In the genomic region with DNA sequence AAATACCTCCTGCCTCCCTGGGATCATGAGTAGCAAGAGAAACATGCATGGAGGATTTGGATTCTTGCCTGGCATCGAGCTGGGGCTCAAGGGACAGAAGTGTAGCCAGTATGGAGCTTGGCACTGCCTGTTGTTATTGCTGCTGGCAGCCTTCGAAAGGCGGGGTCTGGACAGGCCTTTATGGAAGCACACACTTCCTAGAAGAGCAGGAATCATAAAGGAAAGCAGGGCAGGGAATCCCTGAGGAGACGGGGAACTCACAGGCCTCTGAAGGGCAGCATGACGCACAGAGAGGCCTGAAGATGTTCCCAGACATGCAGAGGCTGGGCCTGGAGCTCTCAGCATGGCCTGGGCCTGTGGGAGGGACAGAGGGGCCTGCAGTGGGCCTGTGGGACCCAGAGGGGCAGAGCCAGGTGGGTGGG, we compare ENCODE assay signal across 12 cellular contexts. TPM values are rescaled to one million over a fixed set of nuclear protein-coding genes. Genes with fewer than 3 reads are reported as not detected.
A peak's percentile ranks its signal among the peaks of the same experiment; 100 is the strongest.
DNase-seq lines count a peak whose midpoint lies in the region; ATAC-seq and TF ChIP-seq lines count a peak whose summit lies in the region.
"Had no signal": no experiment of that assay in that cellular context is flagged by ENCODE, and none has a peak within 500 bp of the region (broad histone marks: within the 10 kb centered on the region; RNA-seq: fewer than 3 reads in every experiment).

No MANE protein-coding gene starts in this region.

- TF ChIP-seq CTCF in brain (conservative IDR thresholded peaks at IDR 0.05) (no peak), right atrium auricular region (IDR thresholded peaks at IDR 0.05) (no peak), left lung (IDR thresholded peaks at IDR 0.05) (no peak), progenitor cell of endocrine pancreas (IDR thresholded peaks at IDR 0.05; ENCODE audit: unreplicated experiment) (no peak)
- TF ChIP-seq CTCF in CD4-positive, alpha-beta T cell (IDR thresholded peaks at IDR 0.05) = no peak

- H3K27me3 Mint-ChIP-seq in brain = peaks cover 3% of the 10 kb centered on the region
- no peaks in the 10 kb centered on the region for H3K27me3 Mint-ChIP-seq in CD4-positive, alpha-beta T cell
- H3K27me3 Mint-ChIP-seq in progenitor cell of endocrine pancreas = no peaks in the 10 kb centered on the region

- no peak overlapping the region for H3K4me3 ChIP-seq in right atrium auricular region
- H3K4me3 ChIP-seq in left lung = no peak overlapping the region

- peaks cover 0 to 2% (median 0%) of the 10 kb centered on the region in 5 experiments for H3K9me3 Mint-ChIP-seq in brain
- H3K9me3 Mint-ChIP-seq in CD4-positive, alpha-beta T cell = no peaks in the 10 kb centered on the region
- H3K9me3 Mint-ChIP-seq in progenitor cell of endocrine pancreas (ENCODE audit: low read depth) = no peaks in the 10 kb centered on the region

- no peaks in the 10 kb centered on the region for H3K27me3 ChIP-seq in right atrium auricular region
- no peaks in the 10 kb centered on the region for H3K27me3 ChIP-seq in left lung
- H3K27me3 ChIP-seq in CD4-positive, alpha-beta T cell (ENCODE audit: control insufficient read depth, insufficient read depth, low read length) = no peaks in the 10 kb centered on the region
- H3K27me3 ChIP-seq: BE2C had no signal

- DNase-seq in EH (ENCODE audit: low read depth) = peak; percentile 79
- peak; percentile 75 for DNase-seq in right atrium auricular region (ENCODE audit: low spot score)
- no peak for DNase-seq in sciatic nerve (ENCODE audit: low spot score)
- DNase-seq in left lung = no peak
- no peak for DNase-seq in kidney glomerular epithelial cell (lab: John Stamatoyannopoulos, UW)
- DNase-seq in CD4-positive, alpha-beta T cell = no peak
- no peak for DNase-seq in progenitor cell of endocrine pancreas (ENCODE audit: low spot score, unreplicated experiment)
- DNase-seq: activated CD4-positive, alpha-beta T cell treated with anti-CD3 and anti-CD28 coated beads, Interleukin-2, amount 50 U/mL, for 48 hours; BE2C; DMS79 treated with DMSO at 0.1 percent for 48 hours; T-helper 9 cell had no signal

- no peaks in the 10 kb centered on the region for H3K36me3 Mint-ChIP-seq in brain
- no peaks in the 10 kb centered on the region for H3K36me3 Mint-ChIP-seq in CD4-positive, alpha-beta T cell (ENCODE audit: low read depth)
- no peaks in the 10 kb centered on the region for H3K36me3 Mint-ChIP-seq in progenitor cell of endocrine pancreas (ENCODE audit: insufficient read depth)

- ATAC-seq in sciatic nerve (peak; percentile 71), left lung (no peak)
- no peak for ATAC-seq in CD4-positive, alpha-beta T cell (ENCODE audit: poor library complexity)

- POLR2A ChIA-PET in CD4-positive, alpha-beta T cell (lab: Charles Lee) = interaction anchor here (1.1 kb wide), 1 partner anchor 112 kb away, joined by 3 read pairs; no protein-coding TSS in a partner anchor

- H3K4me1 ChIP-seq in right atrium auricular region = peaks cover 0 to 29% of the 10 kb centered on the region in 2 donors
- no peaks in the 10 kb centered on the region for H3K4me1 ChIP-seq in left lung
- H3K4me1 ChIP-seq: BE2C had no signal

- CTCF ChIA-PET in CD4-positive, alpha-beta T cell (lab: Charles Lee) = no interaction called here

- H3K36me3 ChIP-seq in right atrium auricular region (no peaks in the 10 kb centered on the region), left lung (no peaks in the 10 kb centered on the region)
- H3K36me3 ChIP-seq: BE2C had no signal

- intact Hi-C loops in sciatic nerve (cut with DNase I) (no loop called here), left lung (cut with DNase I) (no loop called here)
- intact Hi-C loops in CD4-positive, alpha-beta T cell (cut with DNase I, micrococcal nuclease) = no loop called here

- peak overlapping the region; percentile 46 for H3K27ac ChIP-seq in right atrium auricular region
- no peak overlapping the region for H3K27ac ChIP-seq in left lung
- no peak overlapping the region for H3K27ac ChIP-seq in CD4-positive, alpha-beta T cell (ENCODE audit: low read depth, low read length)

- H3K9me3 ChIP-seq in right atrium auricular region (no peaks in the 10 kb centered on the region), left lung (peaks cover 0 to 2% of the 10 kb centered on the region in 2 donors)
- H3K9me3 ChIP-seq in CD4-positive, alpha-beta T cell (ENCODE audit: control insufficient read depth, low read length) = peaks cover 2% of the 10 kb centered on the region
- H3K9me3 ChIP-seq: BE2C had no signal

- H3K4me3 Mint-ChIP-seq in brain (no peak overlapping the region), progenitor cell of endocrine pancreas (ENCODE audit: low read depth) (no peak overlapping the region)
- H3K4me3 Mint-ChIP-seq in CD4-positive, alpha-beta T cell = no peak overlapping the region

- peak overlapping the region; percentile 20 to 83 (median 81) for H3K27ac Mint-ChIP-seq in brain
- no peak overlapping the region for H3K27ac Mint-ChIP-seq in CD4-positive, alpha-beta T cell
- H3K27ac Mint-ChIP-seq in progenitor cell of endocrine pancreas = no peak overlapping the region

- H3K4me1 Mint-ChIP-seq in brain (peaks cover 30% of the 10 kb centered on the region), progenitor cell of endocrine pancreas (ENCODE audit: low read depth) (no peaks in the 10 kb centered on the region)
- no peaks in the 10 kb centered on the region for H3K4me1 Mint-ChIP-seq in CD4-positive, alpha-beta T cell (ENCODE audit: low read depth)

RNA-seq across cellular contexts. Expression of a gene that starts 18.6 kb away (rescaled TPM):
- polyA plus RNA-seq in brain (ENCODE audit: insufficient read depth, low read depth, low replicate concordance) = 78.3 TPM
- total RNA-seq in right atrium auricular region = 10 to 100 TPM; 34.1 to 39.6 TPM
- 42.8 TPM for total RNA-seq in sciatic nerve
- 10 to 100 TPM; 35.1 to 48.6 TPM for total RNA-seq in left lung
- total RNA-seq in CD4-positive, alpha-beta T cell = 10 to 100 TPM; 26.5 to 29.1 TPM
- 51.1 and 62.4 TPM in 2 replicates for total RNA-seq in progenitor cell of endocrine pancreas

Comparison
In these comparisons a context has a peak if more than half of its experiments do, and no peak if none do; other contexts are left out.
1. DNase-seq: peak in EH (single experiment) and right atrium auricular region (single experiment); none in sciatic nerve (single experiment), left lung (0 of 2), kidney glomerular epithelial cell (single experiment), CD4-positive, alpha-beta T cell (0 of 10) and progenitor cell of endocrine pancreas (single experiment).
2. H3K27ac Mint-ChIP-seq: peak in brain (5 of 5); none in CD4-positive, alpha-beta T cell (single experiment) and progenitor cell of endocrine pancreas (single experiment).
3. H3K27ac ChIP-seq: peak in right atrium auricular region (2 of 2); none in left lung (0 of 2) and CD4-positive, alpha-beta T cell (single experiment).